Comparison of ENCODE assay signal across 1 cellular context in the genomic region with DNA sequence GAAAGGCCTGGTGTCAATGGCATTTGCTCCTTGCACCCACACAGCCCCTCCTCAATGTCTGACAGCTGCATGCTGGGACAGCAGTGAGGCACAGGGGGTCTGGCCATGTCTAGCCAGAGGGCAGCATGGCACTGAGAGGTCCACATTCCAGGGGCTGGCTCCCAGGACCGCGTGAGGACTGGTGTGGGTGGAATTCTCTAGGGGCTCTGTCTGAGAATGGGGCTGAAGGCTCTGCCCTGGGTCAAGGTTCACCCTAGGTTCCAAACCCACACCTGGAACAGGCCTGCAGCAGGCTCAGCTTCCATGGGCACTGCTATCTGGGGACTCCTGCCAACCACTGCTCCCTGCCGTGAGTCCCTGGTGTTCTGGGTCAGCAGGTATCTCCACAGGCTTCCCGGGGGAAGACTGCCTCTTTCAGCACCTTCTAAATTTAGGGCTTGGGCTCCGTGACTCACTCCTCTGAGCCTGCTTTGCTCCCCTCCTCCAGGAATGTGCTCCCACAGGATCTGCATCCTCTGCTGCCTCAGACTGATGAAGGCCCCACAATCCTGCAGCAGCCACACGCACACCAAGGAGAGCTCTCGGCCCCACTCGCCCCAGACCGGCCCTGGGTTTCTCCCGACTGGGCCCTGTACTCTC.
TF ChIP-seq lines count a peak whose summit lies in the region.

No MANE protein-coding gene starts in this region.

TF ChIP-seq in HepG2, 621 proteins besides CTCF, POLR2A, EP300 and RAD21 (continued from another document and continues in another):
- TF ChIP-seq KAT2B (IDR thresholded peaks at IDR 0.05; ENCODE audit: borderline replicate concordance, low read depth, low read length) (no peak), HNRNPL (IDR thresholded peaks at IDR 0.05; ENCODE audit: low read depth, low read length) (peak; percentile 87), TEAD3 (CRISPR knock-in tag; optimal IDR thresholded peaks at IDR 0.05; ENCODE audit: borderline replicate concordance) (peak; percentile 88), XRCC5 (optimal IDR thresholded peaks at IDR 0.05; ENCODE audit: low read length) (no peak), JUND (CRISPR knock-in tag; IDR thresholded peaks at IDR 0.05) (no peak), GATAD2A (CRISPR knock-in tag; IDR thresholded peaks at IDR 0.05) (0 out of 2 replicates have a peak, but pooled peaks have one; percentile 14), RFX1 (IDR thresholded peaks at IDR 0.05) (no peak), ZNF724P (CRISPR knock-in tag; IDR thresholded peaks at IDR 0.05; ENCODE audit: borderline replicate concordance) (no peak), LCORL (IDR thresholded peaks at IDR 0.05) (no peak), LCORL (CRISPR knock-in tag; IDR thresholded peaks at IDR 0.05) (peak; percentile 60; the same call in 1 of the 2 replicates), MAFK (conservative IDR thresholded peaks at IDR 0.05 in 1 of 2, IDR thresholded peaks at IDR 0.05 in 1 of 2; ENCODE audit: low read length in 2 of 2) (no peak), HNF4G (IDR thresholded peaks at IDR 0.05; ENCODE audit: borderline replicate concordance, low read depth, low read length) (peak; percentile 45; the same call in 1 of the 2 replicates), HNF4G (CRISPR knock-in tag; IDR thresholded peaks at IDR 0.05; ENCODE audit: borderline replicate concordance, low read depth) (no peak), HNF4A (CRISPR knock-in tag; IDR thresholded peaks at IDR 0.05) (peak; percentile 69), ZNF263 (CRISPR knock-in tag; IDR thresholded peaks at IDR 0.05) (peak; percentile 95), NRL (CRISPR knock-in tag; IDR thresholded peaks at IDR 0.05; ENCODE audit: borderline replicate concordance) (0 out of 2 replicates have a peak, but pooled peaks have one; percentile 27), MXD4 (CRISPR knock-in tag; IDR thresholded peaks at IDR 0.05) (no peak), ZSCAN25 (CRISPR knock-in tag; IDR thresholded peaks at IDR 0.05) (no peak), ZNF772 (CRISPR knock-in tag; IDR thresholded peaks at IDR 0.05) (0 out of 2 replicates have a peak, but pooled peaks have one; percentile 25), ZNF235 (CRISPR knock-in tag; IDR thresholded peaks at IDR 0.05; ENCODE audit: borderline replicate concordance) (no peak), BCL6 (CRISPR knock-in tag; IDR thresholded peaks at IDR 0.05) (0 out of 2 replicates have a peak, but pooled peaks have one; percentile 10), RARG (CRISPR knock-in tag; IDR thresholded peaks at IDR 0.05; ENCODE audit: low read depth) (no peak), MBD4 (IDR thresholded peaks at IDR 0.05; ENCODE audit: borderline replicate concordance, low read length) (no peak), ZNF143 (CRISPR knock-in tag; IDR thresholded peaks at IDR 0.05) (peak; percentile 74), SMAD1 (CRISPR knock-in tag; IDR thresholded peaks at IDR 0.05; ENCODE audit: borderline replicate concordance, low read depth) (no peak; the same call in 1 of the 2 replicates), ZNF383 (CRISPR knock-in tag; IDR thresholded peaks at IDR 0.05; ENCODE audit: borderline replicate concordance) (0 out of 2 replicates have a peak, but pooled peaks have one; percentile 74), ZNF552 (CRISPR knock-in tag; IDR thresholded peaks at IDR 0.05; ENCODE audit: borderline replicate concordance) (no peak)
- TF ChIP-seq, protein P1, sequence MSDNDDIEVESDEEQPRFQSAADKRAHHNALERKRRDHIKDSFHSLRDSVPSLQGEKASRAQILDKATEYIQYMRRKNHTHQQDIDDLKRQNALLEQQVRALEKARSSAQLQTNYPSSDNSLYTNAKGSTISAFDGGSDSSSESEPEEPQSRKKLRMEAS (IDR thresholded peaks at IDR 0.05): peak; percentile 52
- TF ChIP-seq, protein P2, sequence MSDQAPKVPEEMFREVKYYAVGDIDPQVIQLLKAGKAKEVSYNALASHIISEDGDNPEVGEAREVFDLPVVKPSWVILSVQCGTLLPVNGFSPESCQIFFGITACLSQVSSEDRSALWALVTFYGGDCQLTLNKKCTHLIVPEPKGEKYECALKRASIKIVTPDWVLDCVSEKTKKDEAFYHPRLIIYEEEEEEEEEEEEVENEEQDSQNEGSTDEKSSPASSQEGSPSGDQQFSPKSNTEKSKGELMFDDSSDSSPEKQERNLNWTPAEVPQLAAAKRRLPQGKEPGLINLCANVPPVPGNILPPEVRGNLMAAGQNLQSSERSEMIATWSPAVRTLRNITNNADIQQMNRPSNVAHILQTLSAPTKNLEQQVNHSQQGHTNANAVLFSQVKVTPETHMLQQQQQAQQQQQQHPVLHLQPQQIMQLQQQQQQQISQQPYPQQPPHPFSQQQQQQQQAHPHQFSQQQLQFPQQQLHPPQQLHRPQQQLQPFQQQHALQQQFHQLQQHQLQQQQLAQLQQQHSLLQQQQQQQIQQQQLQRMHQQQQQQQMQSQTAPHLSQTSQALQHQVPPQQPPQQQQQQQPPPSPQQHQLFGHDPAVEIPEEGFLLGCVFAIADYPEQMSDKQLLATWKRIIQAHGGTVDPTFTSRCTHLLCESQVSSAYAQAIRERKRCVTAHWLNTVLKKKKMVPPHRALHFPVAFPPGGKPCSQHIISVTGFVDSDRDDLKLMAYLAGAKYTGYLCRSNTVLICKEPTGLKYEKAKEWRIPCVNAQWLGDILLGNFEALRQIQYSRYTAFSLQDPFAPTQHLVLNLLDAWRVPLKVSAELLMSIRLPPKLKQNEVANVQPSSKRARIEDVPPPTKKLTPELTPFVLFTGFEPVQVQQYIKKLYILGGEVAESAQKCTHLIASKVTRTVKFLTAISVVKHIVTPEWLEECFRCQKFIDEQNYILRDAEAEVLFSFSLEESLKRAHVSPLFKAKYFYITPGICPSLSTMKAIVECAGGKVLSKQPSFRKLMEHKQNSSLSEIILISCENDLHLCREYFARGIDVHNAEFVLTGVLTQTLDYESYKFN (CRISPR knock-in tag; conservative IDR thresholded peaks at IDR 0.05): peak; percentile 53
- TF ChIP-seq, protein P3, sequence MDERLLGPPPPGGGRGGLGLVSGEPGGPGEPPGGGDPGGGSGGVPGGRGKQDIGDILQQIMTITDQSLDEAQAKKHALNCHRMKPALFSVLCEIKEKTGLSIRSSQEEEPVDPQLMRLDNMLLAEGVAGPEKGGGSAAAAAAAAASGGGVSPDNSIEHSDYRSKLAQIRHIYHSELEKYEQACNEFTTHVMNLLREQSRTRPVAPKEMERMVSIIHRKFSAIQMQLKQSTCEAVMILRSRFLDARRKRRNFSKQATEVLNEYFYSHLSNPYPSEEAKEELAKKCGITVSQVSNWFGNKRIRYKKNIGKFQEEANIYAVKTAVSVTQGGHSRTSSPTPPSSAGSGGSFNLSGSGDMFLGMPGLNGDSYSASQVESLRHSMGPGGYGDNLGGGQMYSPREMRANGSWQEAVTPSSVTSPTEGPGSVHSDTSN (CRISPR knock-in tag; IDR thresholded peaks at IDR 0.05): no peak
- TF ChIP-seq, protein P4, sequence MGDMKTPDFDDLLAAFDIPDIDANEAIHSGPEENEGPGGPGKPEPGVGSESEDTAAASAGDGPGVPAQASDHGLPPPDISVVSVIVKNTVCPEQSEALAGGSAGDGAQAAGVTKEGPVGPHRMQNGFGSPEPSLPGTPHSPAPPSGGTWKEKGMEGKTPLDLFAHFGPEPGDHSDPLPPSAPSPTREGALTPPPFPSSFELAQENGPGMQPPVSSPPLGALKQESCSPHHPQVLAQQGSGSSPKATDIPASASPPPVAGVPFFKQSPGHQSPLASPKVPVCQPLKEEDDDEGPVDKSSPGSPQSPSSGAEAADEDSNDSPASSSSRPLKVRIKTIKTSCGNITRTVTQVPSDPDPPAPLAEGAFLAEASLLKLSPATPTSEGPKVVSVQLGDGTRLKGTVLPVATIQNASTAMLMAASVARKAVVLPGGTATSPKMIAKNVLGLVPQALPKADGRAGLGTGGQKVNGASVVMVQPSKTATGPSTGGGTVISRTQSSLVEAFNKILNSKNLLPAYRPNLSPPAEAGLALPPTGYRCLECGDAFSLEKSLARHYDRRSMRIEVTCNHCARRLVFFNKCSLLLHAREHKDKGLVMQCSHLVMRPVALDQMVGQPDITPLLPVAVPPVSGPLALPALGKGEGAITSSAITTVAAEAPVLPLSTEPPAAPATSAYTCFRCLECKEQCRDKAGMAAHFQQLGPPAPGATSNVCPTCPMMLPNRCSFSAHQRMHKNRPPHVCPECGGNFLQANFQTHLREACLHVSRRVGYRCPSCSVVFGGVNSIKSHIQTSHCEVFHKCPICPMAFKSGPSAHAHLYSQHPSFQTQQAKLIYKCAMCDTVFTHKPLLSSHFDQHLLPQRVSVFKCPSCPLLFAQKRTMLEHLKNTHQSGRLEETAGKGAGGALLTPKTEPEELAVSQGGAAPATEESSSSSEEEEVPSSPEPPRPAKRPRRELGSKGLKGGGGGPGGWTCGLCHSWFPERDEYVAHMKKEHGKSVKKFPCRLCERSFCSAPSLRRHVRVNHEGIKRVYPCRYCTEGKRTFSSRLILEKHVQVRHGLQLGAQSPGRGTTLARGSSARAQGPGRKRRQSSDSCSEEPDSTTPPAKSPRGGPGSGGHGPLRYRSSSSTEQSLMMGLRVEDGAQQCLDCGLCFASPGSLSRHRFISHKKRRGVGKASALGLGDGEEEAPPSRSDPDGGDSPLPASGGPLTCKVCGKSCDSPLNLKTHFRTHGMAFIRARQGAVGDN (CRISPR knock-in tag; IDR thresholded peaks at IDR 0.05): peak; percentile 88
- TF ChIP-seq, protein P5, sequence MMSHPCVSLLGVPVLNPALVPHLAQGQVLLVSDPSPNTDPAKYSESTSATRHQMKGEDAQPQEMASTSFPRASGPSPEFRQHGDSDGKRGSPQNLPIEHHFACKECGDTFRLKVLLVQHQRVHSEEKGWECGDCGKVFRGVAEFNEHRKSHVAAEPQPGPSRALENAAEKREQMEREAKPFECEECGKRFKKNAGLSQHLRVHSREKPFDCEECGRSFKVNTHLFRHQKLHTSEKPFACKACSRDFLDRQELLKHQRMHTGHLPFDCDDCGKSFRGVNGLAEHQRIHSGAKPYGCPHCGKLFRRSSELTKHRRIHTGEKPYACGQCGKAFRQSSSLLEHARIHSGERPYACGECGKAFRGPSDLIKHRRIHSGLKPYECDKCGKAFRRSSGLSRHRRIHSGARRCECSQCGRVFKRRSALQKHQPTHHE (CRISPR knock-in tag; IDR thresholded peaks at IDR 0.05; ENCODE audit: borderline replicate concordance): no peak
- TF ChIP-seq, protein P6, sequence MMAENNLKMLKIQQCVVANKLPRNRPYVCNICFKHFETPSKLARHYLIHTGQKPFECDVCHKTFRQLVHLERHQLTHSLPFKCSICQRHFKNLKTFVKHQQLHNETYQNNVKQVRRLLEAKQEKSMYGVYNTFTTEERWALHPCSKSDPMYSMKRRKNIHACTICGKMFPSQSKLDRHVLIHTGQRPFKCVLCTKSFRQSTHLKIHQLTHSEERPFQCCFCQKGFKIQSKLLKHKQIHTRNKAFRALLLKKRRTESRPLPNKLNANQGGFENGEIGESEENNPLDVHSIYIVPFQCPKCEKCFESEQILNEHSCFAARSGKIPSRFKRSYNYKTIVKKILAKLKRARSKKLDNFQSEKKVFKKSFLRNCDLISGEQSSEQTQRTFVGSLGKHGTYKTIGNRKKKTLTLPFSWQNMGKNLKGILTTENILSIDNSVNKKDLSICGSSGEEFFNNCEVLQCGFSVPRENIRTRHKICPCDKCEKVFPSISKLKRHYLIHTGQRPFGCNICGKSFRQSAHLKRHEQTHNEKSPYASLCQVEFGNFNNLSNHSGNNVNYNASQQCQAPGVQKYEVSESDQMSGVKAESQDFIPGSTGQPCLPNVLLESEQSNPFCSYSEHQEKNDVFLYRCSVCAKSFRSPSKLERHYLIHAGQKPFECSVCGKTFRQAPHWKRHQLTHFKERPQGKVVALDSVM (CRISPR knock-in tag; IDR thresholded peaks at IDR 0.05): no peak
- TF ChIP-seq, protein P7, sequence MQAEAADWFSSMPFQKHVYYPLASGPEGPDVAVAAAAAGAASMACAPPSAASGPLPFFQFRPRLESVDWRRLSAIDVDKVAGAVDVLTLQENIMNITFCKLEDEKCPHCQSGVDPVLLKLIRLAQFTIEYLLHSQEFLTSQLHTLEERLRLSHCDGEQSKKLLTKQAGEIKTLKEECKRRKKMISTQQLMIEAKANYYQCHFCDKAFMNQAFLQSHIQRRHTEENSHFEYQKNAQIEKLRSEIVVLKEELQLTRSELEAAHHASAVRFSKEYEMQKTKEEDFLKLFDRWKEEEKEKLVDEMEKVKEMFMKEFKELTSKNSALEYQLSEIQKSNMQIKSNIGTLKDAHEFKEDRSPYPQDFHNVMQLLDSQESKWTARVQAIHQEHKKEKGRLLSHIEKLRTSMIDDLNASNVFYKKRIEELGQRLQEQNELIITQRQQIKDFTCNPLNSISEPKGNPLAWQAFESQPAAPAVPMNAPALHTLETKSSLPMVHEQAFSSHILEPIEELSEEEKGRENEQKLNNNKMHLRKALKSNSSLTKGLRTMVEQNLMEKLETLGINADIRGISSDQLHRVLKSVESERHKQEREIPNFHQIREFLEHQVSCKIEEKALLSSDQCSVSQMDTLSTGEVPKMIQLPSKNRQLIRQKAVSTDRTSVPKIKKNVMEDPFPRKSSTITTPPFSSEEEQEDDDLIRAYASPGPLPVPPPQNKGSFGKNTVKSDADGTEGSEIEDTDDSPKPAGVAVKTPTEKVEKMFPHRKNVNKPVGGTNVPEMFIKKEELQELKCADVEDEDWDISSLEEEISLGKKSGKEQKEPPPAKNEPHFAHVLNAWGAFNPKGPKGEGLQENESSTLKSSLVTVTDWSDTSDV (CRISPR knock-in tag; IDR thresholded peaks at IDR 0.05): no peak
